ENCODE assay signal across 31 cellular contexts in the genomic region with DNA sequence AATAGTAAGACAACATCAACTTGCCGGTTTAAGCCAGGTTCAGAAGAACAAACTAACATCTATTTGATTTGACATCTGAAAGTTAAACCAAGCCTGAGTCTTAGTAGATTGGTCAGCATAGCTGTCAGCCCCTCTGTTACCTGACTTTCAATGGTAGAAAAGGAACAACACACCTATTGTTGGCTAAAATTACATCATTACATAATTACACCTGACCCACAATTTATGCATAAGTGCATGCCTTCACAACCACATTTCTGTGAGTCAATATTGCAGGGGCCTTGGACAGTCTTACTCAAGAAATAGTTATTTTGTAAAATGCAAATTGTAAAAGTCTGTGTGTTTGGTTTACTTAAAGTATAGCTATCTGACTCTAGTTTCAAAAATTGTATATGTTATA. TPM values are rescaled to one million over a fixed set of nuclear protein-coding genes. Genes with fewer than 3 reads are reported as not detected.
"Had no signal": no experiment of that assay in that cellular context is flagged by ENCODE, and none has a peak within 500 bp of the region (broad histone marks: within the 10 kb centered on the region; RNA-seq: fewer than 3 reads in every experiment).

No MANE protein-coding gene starts in this region.

- H3K27ac ChIP-seq: dorsolateral prefrontal cortex, esophagus muscularis mucosa, heart right ventricle, neural progenitor cell, parathyroid adenoma, right atrium auricular region, suprapubic skin, transverse colon, upper lobe of right lung, vagina had no signal

- H3K27me3 Mint-ChIP-seq: progenitor cell of endocrine pancreas; stimulated activated naive CD8-positive, alpha-beta T cell treated with anti-CD3 and anti-CD28 coated beads, Interleukin-15, amount 100 ng/mL, for 72 hours had no signal

- H3K4me1 ChIP-seq: esophagus muscularis mucosa, heart right ventricle, parathyroid adenoma, right atrium auricular region, suprapubic skin, transverse colon, upper lobe of right lung, vagina had no signal

- H3K27me3 ChIP-seq: esophagus muscularis mucosa, neural progenitor cell, right atrium auricular region, suprapubic skin, transverse colon, upper lobe of right lung, vagina had no signal

- H3K9me3 Mint-ChIP-seq: immature natural killer cell; naive thymus-derived CD4-positive, alpha-beta T cell; neural progenitor cell; stimulated activated naive CD8-positive, alpha-beta T cell treated with anti-CD3 and anti-CD28 coated beads, Interleukin-15, amount 100 ng/mL, for 72 hours had no signal

- H3K4me1 Mint-ChIP-seq: immature natural killer cell; naive thymus-derived CD4-positive, alpha-beta T cell; stimulated activated naive CD8-positive, alpha-beta T cell treated with anti-CD3 and anti-CD28 coated beads, Interleukin-15, amount 100 ng/mL, for 72 hours had no signal

- DNase-seq: dorsolateral prefrontal cortex; effector CD4-positive, alpha-beta T cell; foreskin melanocyte; glutamatergic neuron; heart right ventricle; hypothalamus; immature natural killer cell; islet precursor cell; mesendoderm; midbrain; naive thymus-derived CD4-positive, alpha-beta T cell; stimulated activated CD4-positive, alpha-beta T cell treated with anti-CD3 and anti-CD28 coated beads, Interleukin-12 subunit alpha, Interleukin-12 subunit beta, amount 100 ng/mL, for 4 hours; stimulated activated CD4-positive, alpha-beta T cell treated with anti-CD3 and anti-CD28 coated beads, Interleukin-1b, Interleukin-23, amount 100 ng/mL, for 48 hours; stimulated activated CD4-positive, alpha-beta T cell treated with anti-CD3 and anti-CD28 coated beads, Interleukin-4, amount 100 ng/mL, for 1 hour; stimulated activated CD8-positive, alpha-beta memory T cell treated with anti-CD3 and anti-CD28 coated beads, Interleukin-4, amount 100 ng/mL, for 48 hours; stimulated activated naive CD4-positive, alpha-beta T cell; stimulated activated naive CD8-positive, alpha-beta T cell treated with anti-CD3 and anti-CD28 coated beads, Interleukin-15, amount 100 ng/mL, for 72 hours; transverse colon; upper lobe of right lung had no signal

- H3K27ac Mint-ChIP-seq: immature natural killer cell; naive thymus-derived CD4-positive, alpha-beta T cell; nephron; neural progenitor cell; progenitor cell of endocrine pancreas; stimulated activated naive CD8-positive, alpha-beta T cell treated with anti-CD3 and anti-CD28 coated beads, Interleukin-15, amount 100 ng/mL, for 72 hours had no signal

- H3K36me3 Mint-ChIP-seq: immature natural killer cell, neural progenitor cell had no signal

- ATAC-seq: heart right ventricle; left lobe of liver; naive thymus-derived CD4-positive, alpha-beta T cell; sciatic nerve; stimulated activated naive CD8-positive, alpha-beta T cell treated with anti-CD3 and anti-CD28 coated beads, Interleukin-15, amount 100 ng/mL, for 72 hours; upper lobe of right lung had no signal

- H3K4me3 Mint-ChIP-seq: immature natural killer cell; naive thymus-derived CD4-positive, alpha-beta T cell; nephron; neural progenitor cell; stimulated activated naive CD8-positive, alpha-beta T cell treated with anti-CD3 and anti-CD28 coated beads, Interleukin-15, amount 100 ng/mL, for 72 hours had no signal

RNA-seq across cellular contexts. Expression of a gene that starts 36.2 kb away (rescaled TPM):
- total RNA-seq: epithelial cell of proximal tubule, left lobe of liver, lung microvascular endothelial cell, right atrium auricular region, transverse colon had no signal
- polyA plus RNA-seq: heart right ventricle; immature natural killer cell; naive thymus-derived CD4-positive, alpha-beta T cell had no signal
